ENCODE assay signal across 8 cellular contexts in the genomic region with DNA sequence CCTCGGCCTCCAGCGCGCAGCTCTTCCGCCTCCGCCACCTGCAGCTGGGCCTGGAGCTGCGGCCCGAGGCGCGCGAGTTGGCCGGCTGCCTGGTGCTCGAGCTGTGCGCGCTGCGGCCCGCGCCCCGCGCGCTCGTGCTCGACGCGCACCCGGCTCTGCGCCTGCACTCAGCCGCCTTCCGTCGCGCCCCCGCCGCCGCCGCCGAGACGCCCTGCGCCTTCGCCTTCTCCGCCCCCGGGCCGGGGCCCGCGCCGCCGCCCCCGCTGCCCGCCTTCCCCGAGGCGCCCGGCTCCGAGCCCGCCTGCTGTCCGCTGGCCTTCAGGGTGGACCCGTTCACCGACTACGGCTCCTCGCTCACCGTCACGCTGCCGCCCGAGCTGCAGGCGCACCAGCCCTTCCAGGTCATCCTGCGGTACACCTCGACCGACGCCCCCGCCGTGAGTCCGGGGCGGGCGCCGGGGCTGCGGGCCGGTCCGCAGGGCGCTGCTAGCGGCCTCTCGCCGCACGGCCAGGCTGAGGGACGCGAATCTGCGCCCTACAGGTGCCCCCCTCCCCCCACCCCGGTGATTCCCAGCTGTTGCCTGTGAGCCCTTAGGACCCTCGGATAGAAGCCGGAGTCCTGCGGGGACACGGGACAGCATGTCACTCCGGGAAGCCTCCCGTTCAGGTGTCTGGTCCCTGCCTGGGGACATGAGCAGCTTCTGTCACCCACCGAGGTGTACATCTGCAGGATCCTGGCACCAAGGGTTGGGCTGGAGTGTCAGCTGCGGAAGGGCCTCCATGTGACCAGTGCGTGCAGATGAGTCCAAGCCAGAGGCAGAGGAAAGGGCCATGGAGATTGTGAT. TPM values are rescaled to one million over a fixed set of nuclear protein-coding genes. Genes with fewer than 3 reads are reported as not detected.
A peak's percentile ranks its signal among the peaks of the same experiment; 100 is the strongest.
DNase-seq lines count a peak whose midpoint lies in the region; ATAC-seq, FAIRE-seq and TF ChIP-seq lines count a peak whose summit lies in the region.

No MANE protein-coding gene starts in this region.

- H3K9me3 ChIP-seq in CD8-positive, alpha-beta T cell (ENCODE audit: low read length): no peaks in the 10 kb centered on the region
- H3K9me3 ChIP-seq in keratinocyte (ENCODE audit: control insufficient read depth, low read depth, low read length) (no peaks in the 10 kb centered on the region), small intestine (ENCODE audit: control insufficient read depth, low read depth) (no peaks in the 10 kb centered on the region)

- H3K27me3 Mint-ChIP-seq in CD8-positive, alpha-beta T cell (ENCODE audit: low read depth): no peaks in the 10 kb centered on the region
- no peaks in the 10 kb centered on the region for H3K27me3 Mint-ChIP-seq in IgD-negative memory B cell

- H3K4me3 ChIP-seq in CD8-positive, alpha-beta T cell (ENCODE audit: low read depth, low read length): peak overlapping the region; percentile 77
- H3K4me3 ChIP-seq in keratinocyte (ENCODE audit: control insufficient read depth in 2 of 3, extremely low read depth in 1 of 3, insufficient read depth in 2 of 3, low read depth in 1 of 3, low read length in 3 of 3): peak overlapping the region; percentile 45 to 70 (median 65)
- peak overlapping the region; percentile 74 to 80 for H3K4me3 ChIP-seq in small intestine (ENCODE audit: low read depth in 1 of 2, low read length in 2 of 2)

- WGBS in small intestine, 3 donors: 0 to 1% (median 1%) methylated on average over 49 to 93 of the region's 93 CpGs

- peak; percentile 3 for ATAC-seq in CD8-positive, alpha-beta T cell
- ATAC-seq in GM19324 (IDR thresholded peaks at IDR 0.05; ENCODE audit: low FRiP score, unreplicated experiment): peak; percentile 30

- H3K27ac Mint-ChIP-seq in CD8-positive, alpha-beta T cell: peak overlapping the region; percentile 85
- H3K27ac Mint-ChIP-seq in IgD-negative memory B cell: peak overlapping the region in 2 of 3 donors; percentile 74 to 87

- CTCF ChIA-PET in CD8-positive, alpha-beta T cell (lab: Charles Lee): interaction anchor here (0.8 to 1.3 kb wide), 4 partner anchors 11 to 53 kb away, joined by 4 to 8 read pairs (median 6); a partner anchor contains a TSS

- no peaks in the 10 kb centered on the region for H3K27me3 ChIP-seq in CD8-positive, alpha-beta T cell (ENCODE audit: insufficient read depth, low read length)
- no peaks in the 10 kb centered on the region for H3K27me3 ChIP-seq in keratinocyte (ENCODE audit: control insufficient read depth, extremely low read depth, insufficient read depth, low read length)
- no peaks in the 10 kb centered on the region for H3K27me3 ChIP-seq in small intestine (ENCODE audit: control insufficient read depth in 2 of 2, insufficient read depth in 2 of 2, low read length in 2 of 2)

- H3K9ac ChIP-seq in keratinocyte (ENCODE audit: control insufficient read depth, extremely low read depth, insufficient read depth, low read length): peak overlapping the region; percentile 54

- H3K4me2 ChIP-seq in keratinocyte (ENCODE audit: control insufficient read depth, extremely low read depth, insufficient read depth, low read depth, low read length): peak overlapping the region; percentile 89

- H3K79me2 ChIP-seq in keratinocyte (ENCODE audit: control insufficient read depth, insufficient read depth, low read length): no peaks in the 10 kb centered on the region

- H3K27ac ChIP-seq in CD8-positive, alpha-beta T cell (ENCODE audit: low read depth, low read length): peak overlapping the region; percentile 36
- H3K27ac ChIP-seq in caudate nucleus (ENCODE audit: low read depth, low read length) (peak overlapping the region; percentile 67), keratinocyte (ENCODE audit: control insufficient read depth, insufficient read depth, low read length) (no peak overlapping the region), small intestine (ENCODE audit: low read depth in 1 of 2, low read length in 1 of 2) (peak overlapping the region; percentile 81 to 87)

- peak in 6 of 7 experiments; percentile 52 to 70 (median 61) for DNase-seq in CD8-positive, alpha-beta T cell
- DNase-seq in T-helper 9 cell: peak; percentile 50
- DNase-seq in caudate nucleus (lab: John Stamatoyannopoulos, UW): peak in 43 of 61 donors; percentile 24 to 77 (median 52)
- DNase-seq in keratinocyte (ENCODE audit: low read depth, low spot score): no peak
- peak; percentile 64 for DNase-seq in small intestine
- no peak for DNase-seq in GOT3 (lab: John Stamatoyannopoulos, UW)

- dilution Hi-C loops in keratinocyte (cut with MboI; ENCODE audit: extremely low pct_ligation_motif_present, low sequenced_read_pairs): no loop called here

- POLR2A ChIA-PET in CD8-positive, alpha-beta T cell (lab: Charles Lee): interaction anchor here (1.0 to 3.7 kb wide), 7 partner anchors 8 to 1294 kb away, joined by 3 to 46 read pairs (median 12); a partner anchor contains a TSS

- peaks cover 64% of the 10 kb centered on the region for H3K4me1 ChIP-seq in CD8-positive, alpha-beta T cell (ENCODE audit: insufficient read depth, low read length)
- H3K4me1 ChIP-seq in keratinocyte (ENCODE audit: control insufficient read depth, extremely low read depth, insufficient read depth, low read length): peaks cover 35% of the 10 kb centered on the region
- H3K4me1 ChIP-seq in small intestine (ENCODE audit: control insufficient read depth in 2 of 2, insufficient read depth in 1 of 2, low read depth in 1 of 2, low read length in 1 of 2): peaks cover 10 to 19% of the 10 kb centered on the region in 2 donors

- no peak for FAIRE-seq in keratinocyte (lab: Jason Lieb, UNC)
- no peak for FAIRE-seq in small intestine (lab: Jason Lieb, UNC)

- H3K36me3 Mint-ChIP-seq in CD8-positive, alpha-beta T cell: peaks cover 21% of the 10 kb centered on the region
- peaks cover 4% of the 10 kb centered on the region for H3K36me3 Mint-ChIP-seq in IgD-negative memory B cell

- H4K20me1 ChIP-seq in keratinocyte (ENCODE audit: control insufficient read depth, extremely low read depth, insufficient read depth, low read length): peaks cover 5% of the 10 kb centered on the region

- H2AFZ ChIP-seq in keratinocyte (ENCODE audit: control insufficient read depth, low read length): no peak overlapping the region

- H3K9me1 ChIP-seq in keratinocyte (ENCODE audit: control insufficient read depth, extremely low read depth, insufficient read depth, low read length): peaks cover 2% of the 10 kb centered on the region

- no peaks in the 10 kb centered on the region for H3K9me3 Mint-ChIP-seq in CD8-positive, alpha-beta T cell
- H3K9me3 Mint-ChIP-seq in IgD-negative memory B cell: no peaks in the 10 kb centered on the region

- H3K4me3 Mint-ChIP-seq in CD8-positive, alpha-beta T cell: peak overlapping the region; percentile 85
- peak overlapping the region; percentile 80 to 93 (median 85) for H3K4me3 Mint-ChIP-seq in IgD-negative memory B cell

- H3K4me1 Mint-ChIP-seq in CD8-positive, alpha-beta T cell (ENCODE audit: low read depth): peaks cover 66% of the 10 kb centered on the region
- peaks cover 23 to 43% (median 27%) of the 10 kb centered on the region in 3 donors for H3K4me1 Mint-ChIP-seq in IgD-negative memory B cell

- TF ChIP-seq CTCF in CD8-positive, alpha-beta T cell (IDR thresholded peaks at IDR 0.05): no peak
- no peak for TF ChIP-seq CTCF in keratinocyte (optimal IDR thresholded peaks at IDR 0.05 in 1 of 3, IDR thresholded peaks at IDR 0.05 in 1 of 3, conservative IDR thresholded peaks at IDR 0.05 in 1 of 3; ENCODE audit: extremely low read depth in 1 of 3, insufficient read depth in 2 of 3, low read length in 3 of 3)

- H3K36me3 ChIP-seq in CD8-positive, alpha-beta T cell (ENCODE audit: insufficient read depth, low read length): no peaks in the 10 kb centered on the region
- no peaks in the 10 kb centered on the region for H3K36me3 ChIP-seq in keratinocyte (ENCODE audit: control insufficient read depth in 2 of 2, extremely low read depth in 1 of 2, insufficient read depth in 2 of 2, low read length in 2 of 2)
- H3K36me3 ChIP-seq in small intestine (ENCODE audit: control insufficient read depth in 2 of 2, insufficient read depth in 2 of 2, low read length in 2 of 2): peaks cover 0 to 2% of the 10 kb centered on the region in 2 donors

- intact Hi-C loops in CD8-positive, alpha-beta T cell (cut with DNase I, micrococcal nuclease): loop anchor here (1.0 to 10.0 kb wide), 12 partner anchors 9 to 1164 kb away; a partner anchor contains a TSS

RNA-seq across cellular contexts. Expression of a gene that starts 0.6 kb away (rescaled TPM):
- total RNA-seq in CD8-positive, alpha-beta T cell: 10 to 100 TPM; 73.3 to 75.0 TPM
- polyA plus RNA-seq in IgD-negative memory B cell (22.6 TPM), keratinocyte (3.7 to 10.1 TPM (median 6.5 TPM) in 3 replicates), small intestine (100 to 1,000 TPM; 100 to 149 (median 131) TPM)
- 16.5 TPM for polyA plus RNA-seq in keratinocyte (2011; ENCODE audit: low read depth)
- polyA plus RNA-seq in keratinocyte (2011; cell fraction: cytosol; rRNA removed): 7.4 and 17.1 TPM in 2 replicates
- 13.0 and 19.1 TPM in 2 replicates for polyA plus RNA-seq in keratinocyte (2011; cell fraction: nucleus; rRNA removed)
- polyA plus RNA-seq in keratinocyte (2012; ENCODE audit: low replicate concordance): 17.6 and 23.4 TPM in 2 replicates
- 8.4 to 59.2 TPM (median 10.9 TPM) in 3 replicates for polyA minus RNA-seq in keratinocyte
- 44.5 TPM for polyA minus RNA-seq in keratinocyte (2011; cell fraction: cytosol; rRNA and poly(A)+ RNA removed)
- 13.1 and 14.1 TPM in 2 replicates for polyA minus RNA-seq in keratinocyte (2011; cell fraction: nucleus; rRNA and poly(A)+ RNA removed)

RNA-seq across cellular contexts. Expression of a gene that starts 8.7 kb away (rescaled TPM):
- 10 to 100 TPM; 16.4 to 17.3 TPM for total RNA-seq in CD8-positive, alpha-beta T cell
- polyA plus RNA-seq in IgD-negative memory B cell: 23.4 TPM
- polyA plus RNA-seq in keratinocyte: 2.8 to 4.4 TPM (median 4.1 TPM) in 3 replicates
- 0.54 TPM for polyA plus RNA-seq in keratinocyte (2011; ENCODE audit: low read depth)
- polyA plus RNA-seq in keratinocyte (2011; cell fraction: cytosol; rRNA removed): 3.0 and 5.0 TPM in 2 replicates
- polyA plus RNA-seq in keratinocyte (2011; cell fraction: nucleus; rRNA removed): 2.1 and 3.7 TPM in 2 replicates
- polyA plus RNA-seq in keratinocyte (2012; ENCODE audit: low replicate concordance): 1.9 and 6.3 TPM in 2 replicates
- 0.23 to 1.7 TPM (median 0.42 TPM) in 3 replicates for polyA minus RNA-seq in keratinocyte
- 2.1 TPM for polyA minus RNA-seq in keratinocyte (2011; cell fraction: cytosol; rRNA and poly(A)+ RNA removed)
- 0.95 and 1.0 TPM in 2 replicates for polyA minus RNA-seq in keratinocyte (2011; cell fraction: nucleus; rRNA and poly(A)+ RNA removed)
- polyA plus RNA-seq in small intestine: 1 to 10 TPM; 1.8 to 7.0 (median 3.1) TPM

RNA-seq across cellular contexts. Expression of a gene that starts 11.1 kb away (rescaled TPM):
- 10 to 100 TPM; 23.4 to 23.9 TPM for total RNA-seq in CD8-positive, alpha-beta T cell
- polyA plus RNA-seq in IgD-negative memory B cell (18.4 TPM), keratinocyte (2.5 to 5.0 TPM (median 3.3 TPM) in 3 replicates), small intestine (1 to 10 TPM; 3.4 to 5.9 (median 5.9) TPM)
- polyA plus RNA-seq in keratinocyte (2011; ENCODE audit: low read depth): 2.6 TPM
- 2.6 and 3.9 TPM in 2 replicates for polyA plus RNA-seq in keratinocyte (2011; cell fraction: cytosol; rRNA removed)
- polyA plus RNA-seq in keratinocyte (2011; cell fraction: nucleus; rRNA removed): 7.7 and 9.9 TPM in 2 replicates
- polyA plus RNA-seq in keratinocyte (2012; ENCODE audit: low replicate concordance): 3.6 and 4.7 TPM in 2 replicates
- 4.3 to 17.3 TPM (median 7.7 TPM) in 3 replicates for polyA minus RNA-seq in keratinocyte
- polyA minus RNA-seq in keratinocyte (2011; cell fraction: cytosol; rRNA and poly(A)+ RNA removed): 3.5 TPM
- 5.5 and 8.6 TPM in 2 replicates for polyA minus RNA-seq in keratinocyte (2011; cell fraction: nucleus; rRNA and poly(A)+ RNA removed)

RNA-seq across cellular contexts. Expression of a gene that starts 17.6 kb away (rescaled TPM):
- total RNA-seq in CD8-positive, alpha-beta T cell: 10 to 100 TPM; 65.9 to 68.9 TPM
- 18.2 TPM for polyA plus RNA-seq in IgD-negative memory B cell
- polyA plus RNA-seq in keratinocyte: 6.1 to 11.8 TPM (median 7.1 TPM) in 3 replicates
- 1.8 TPM for polyA plus RNA-seq in keratinocyte (2011; ENCODE audit: low read depth)
- 2.8 and 6.2 TPM in 2 replicates for polyA plus RNA-seq in keratinocyte (2011; cell fraction: cytosol; rRNA removed)
- polyA plus RNA-seq in keratinocyte (2011; cell fraction: nucleus; rRNA removed): 25.2 and 31.0 TPM in 2 replicates
- polyA plus RNA-seq in keratinocyte (2012; ENCODE audit: low replicate concordance): 10.3 and 11.0 TPM in 2 replicates
- polyA minus RNA-seq in keratinocyte: 4.4 to 7.3 TPM (median 4.7 TPM) in 3 replicates
- 2.7 TPM for polyA minus RNA-seq in keratinocyte (2011; cell fraction: cytosol; rRNA and poly(A)+ RNA removed)
- 10.9 and 16.0 TPM in 2 replicates for polyA minus RNA-seq in keratinocyte (2011; cell fraction: nucleus; rRNA and poly(A)+ RNA removed)
- 10 to 100 TPM; 19.7 to 33.8 (median 32.9) TPM for polyA plus RNA-seq in small intestine

RNA-seq across cellular contexts. Expression of a gene that starts 56.4 kb away (rescaled TPM):
- 10 to 100 TPM; 17.5 to 18.7 TPM for total RNA-seq in CD8-positive, alpha-beta T cell
- polyA plus RNA-seq in IgD-negative memory B cell (not detected), keratinocyte (0.04 to 0.17 TPM (median 0.09 TPM) in 3 replicates), small intestine (100 to 1,000 TPM in 2 of 3 donors, 10 to 100 TPM in 1; 75.5 to 367 (median 327) TPM)
- not detected for polyA plus RNA-seq in keratinocyte (2011; ENCODE audit: low read depth)
- polyA plus RNA-seq in keratinocyte (2011; cell fraction: cytosol; rRNA removed): 0.04 and 0.06 TPM in 2 replicates
- polyA plus RNA-seq in keratinocyte (2011; cell fraction: nucleus; rRNA removed): 0.34 and 0.63 TPM in 2 replicates
- polyA plus RNA-seq in keratinocyte (2012; ENCODE audit: low replicate concordance): 0.38 TPM in 1 of 2 replicates, not detected in the other
- polyA minus RNA-seq in keratinocyte: 0.23 TPM in 1 of 3 replicates, not detected in the others
- polyA minus RNA-seq in keratinocyte (2011; cell fraction: cytosol; rRNA and poly(A)+ RNA removed): not detected
- polyA minus RNA-seq in keratinocyte (2011; cell fraction: nucleus; rRNA and poly(A)+ RNA removed): 0.23 and 0.42 TPM in 2 replicates

Comparison
In these comparisons a context has a peak if more than half of its experiments do, and no peak if none do; other contexts are left out.
1. DNase-seq: peak in CD8-positive, alpha-beta T cell (6 of 7), T-helper 9 cell (single experiment), caudate nucleus (43 of 61) and small intestine (single experiment); none in keratinocyte (single experiment) and GOT3 (single experiment).
2. Peak in every context shown above with its lines, with median percentiles within 50 percentile points of each other: H3K4me3 ChIP-seq.